In genomic region chr4:13918110-13918509, GRCh38 we compare ENCODE assay signal across 2 cellular contexts.
TF ChIP-seq lines count a peak whose summit lies in the region.

No MANE protein-coding gene starts in this region.

TF ChIP-seq in endothelial cell of umbilical vein, 7 proteins besides CTCF, POLR2A, EP300 and RAD21:
- TF ChIP-seq FOS (IDR thresholded peaks at IDR 0.05; ENCODE audit: borderline replicate concordance, insufficient read depth, low read length) (peak; percentile 59), MAX (IDR thresholded peaks at IDR 0.05; ENCODE audit: insufficient read depth, insufficient read length) (no peak)

TF ChIP-seq in HepG2, 621 proteins besides CTCF, POLR2A, EP300 and RAD21:
- TF ChIP-seq ZNF558 (CRISPR knock-in tag; IDR thresholded peaks at IDR 0.05; ENCODE audit: borderline replicate concordance) (no peak), FOSL2 (CRISPR knock-in tag; IDR thresholded peaks at IDR 0.05) (peak; percentile 81), SRY (CRISPR knock-in tag; IDR thresholded peaks at IDR 0.05) (no peak), ZNF333 (CRISPR knock-in tag; IDR thresholded peaks at IDR 0.05; ENCODE audit: borderline replicate concordance) (no peak), KMT2A (CRISPR knock-in tag; IDR thresholded peaks at IDR 0.05) (no peak), ZFY (CRISPR knock-in tag; IDR thresholded peaks at IDR 0.05) (no peak), NFE2 (CRISPR knock-in tag; IDR thresholded peaks at IDR 0.05) (peak; percentile 35; the same call in 1 of the 2 replicates), ZBTB3 (CRISPR knock-in tag; IDR thresholded peaks at IDR 0.05; ENCODE audit: borderline replicate concordance, low read depth) (no peak), TP53 (CRISPR knock-in tag; conservative IDR thresholded peaks at IDR 0.05) (no peak), AKNA (CRISPR knock-in tag; IDR thresholded peaks at IDR 0.05; ENCODE audit: borderline replicate concordance) (no peak), HNRNPK (IDR thresholded peaks at IDR 0.05; ENCODE audit: low read depth, low read length, poor library complexity, severe bottlenecking) (no peak), CHD2 (IDR thresholded peaks at IDR 0.05; ENCODE audit: low read depth, low read length) (no peak), ATF4 (CRISPR knock-in tag; IDR thresholded peaks at IDR 0.05) (no peak)
